In the genomic region with DNA sequence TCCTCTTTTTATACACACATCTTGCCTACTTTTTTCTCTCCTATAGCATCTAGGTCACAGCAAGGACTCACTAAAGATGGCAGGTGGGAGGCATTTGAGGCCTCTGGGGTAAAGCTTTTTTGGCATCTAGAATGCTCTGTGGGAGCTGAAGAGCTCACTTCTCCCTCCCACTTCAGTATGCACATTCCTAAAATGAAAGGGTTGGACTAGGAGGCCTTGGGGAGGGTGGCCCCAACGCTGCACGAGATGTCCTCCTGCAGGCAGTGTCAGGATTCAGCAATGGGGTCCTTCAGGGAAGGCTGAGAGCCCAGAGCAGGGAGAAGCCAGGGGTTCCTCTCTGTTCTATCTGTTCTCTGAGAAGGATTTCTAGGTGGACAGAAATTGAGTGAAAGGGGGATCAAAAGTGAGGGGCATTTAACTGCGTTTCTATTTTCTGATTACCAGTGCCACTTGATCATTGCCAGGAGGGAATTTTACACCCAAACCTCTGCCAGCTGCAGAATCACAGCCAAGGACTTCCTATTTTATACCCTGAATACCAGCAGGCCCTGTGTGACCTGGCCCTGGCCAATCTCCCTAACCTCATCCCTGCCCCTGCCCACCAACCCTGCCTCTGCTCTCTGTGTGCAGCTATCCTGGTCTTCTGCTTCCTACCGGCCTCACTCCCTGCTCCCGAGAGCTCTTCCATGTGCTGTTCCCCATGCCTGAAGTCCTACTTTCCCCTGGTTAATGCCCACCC, we compare ENCODE assay signal across 21 cellular contexts.
DNase-seq lines count a peak whose midpoint lies in the region; ATAC-seq, FAIRE-seq and TF ChIP-seq lines count a peak whose summit lies in the region.
"Had no signal": no experiment of that assay in that cellular context is flagged by ENCODE, and none has a peak within 500 bp of the region (broad histone marks: within the 10 kb centered on the region; RNA-seq: fewer than 3 reads in every experiment).

No MANE protein-coding gene starts in this region.

- no peak overlapping the region for H3K4me3 ChIP-seq in bronchial epithelial cell (ENCODE audit: low read depth, low read length)
- H3K4me3 ChIP-seq: BLaER1, HAP-1 had no signal

- H3K36me3 Mint-ChIP-seq in nephron progenitor cell (ENCODE audit: low read depth) = peaks cover 13% of the 10 kb centered on the region
- H3K36me3 Mint-ChIP-seq: CD4-positive, CD25-positive, alpha-beta regulatory T cell; CD8-positive, alpha-beta T cell had no signal

- no peak overlapping the region for H3K4me3 Mint-ChIP-seq in nephron progenitor cell
- H3K4me3 Mint-ChIP-seq: B cell; CD4-positive, CD25-positive, alpha-beta regulatory T cell; CD8-positive, alpha-beta T cell; HFFc6 had no signal

- TF ChIP-seq CTCF in bronchial epithelial cell (IDR thresholded peaks at IDR 0.05; ENCODE audit: insufficient read depth, low read length, severe bottlenecking) = no peak
- TF ChIP-seq CTCF in nephron progenitor cell (IDR thresholded peaks at IDR 0.05) = no peak

- peaks cover 14% of the 10 kb centered on the region for H3K27me3 Mint-ChIP-seq in nephron progenitor cell (ENCODE audit: low read depth, poor library complexity)
- H3K27me3 Mint-ChIP-seq: B cell; CD4-positive, CD25-positive, alpha-beta regulatory T cell had no signal

- intact Hi-C loops in Right ventricle myocardium inferior (cut with DNase I) = no loop called here
- intact Hi-C loops in cardiac septum (cut with DNase I) = no loop called here

- H3K9me3 Mint-ChIP-seq in nephron progenitor cell = peaks cover 45% of the 10 kb centered on the region

- no peaks in the 10 kb centered on the region for H3K36me3 ChIP-seq in bronchial epithelial cell (ENCODE audit: control insufficient read depth, insufficient read depth, low read length)
- H3K36me3 ChIP-seq: BLaER1, HAP-1 had no signal

- ATAC-seq in Right ventricle myocardium inferior = peak; percentile 77
- ATAC-seq in GM18502 (IDR thresholded peaks at IDR 0.05; ENCODE audit: poor library complexity, unreplicated experiment) = no peak
- ATAC-seq in HG02610 (IDR thresholded peaks at IDR 0.05; ENCODE audit: unreplicated experiment) = no peak
- ATAC-seq: CD8-positive, alpha-beta T cell had no signal

- DNase-seq in Right ventricle myocardium inferior (ENCODE audit: missing footprints) (no peak), cardiac septum (ENCODE audit: low spot score) (no peak), DMS79 (lab: John Stamatoyannopoulos, UW) (peak; percentile 20), bronchial epithelial cell (ENCODE audit: low read depth) (no peak), nephron progenitor cell (no peak), NCI-H2029 treated with DMSO at 0.1 percent for 48 hours (lab: John Stamatoyannopoulos, UW) (no peak)
- DNase-seq: Caco-2; CD4-positive, CD25-positive, alpha-beta regulatory T cell; DMS153; GF-D8; GOT3; HFFc6 had no signal

- H3K27ac Mint-ChIP-seq in nephron progenitor cell = peak overlapping the region; percentile 26
- H3K27ac Mint-ChIP-seq: B cell; CD4-positive, CD25-positive, alpha-beta regulatory T cell; CD8-positive, alpha-beta T cell; HFFc6 had no signal

- peak; percentile 90 for FAIRE-seq in bronchial epithelial cell (lab: Jason Lieb, UNC)
- FAIRE-seq: A204.1, GM12891, H54 had no signal

- no peaks in the 10 kb centered on the region for H3K4me1 Mint-ChIP-seq in nephron progenitor cell
- H3K4me1 Mint-ChIP-seq: B cell; CD4-positive, CD25-positive, alpha-beta regulatory T cell had no signal

- no peaks in the 10 kb centered on the region for H3K27me3 ChIP-seq in bronchial epithelial cell (ENCODE audit: control insufficient read depth, insufficient read depth, low read length)
- H3K27me3 ChIP-seq: BLaER1 had no signal
